Comparison of ENCODE assay signal across 8 cellular contexts in the genomic region with DNA sequence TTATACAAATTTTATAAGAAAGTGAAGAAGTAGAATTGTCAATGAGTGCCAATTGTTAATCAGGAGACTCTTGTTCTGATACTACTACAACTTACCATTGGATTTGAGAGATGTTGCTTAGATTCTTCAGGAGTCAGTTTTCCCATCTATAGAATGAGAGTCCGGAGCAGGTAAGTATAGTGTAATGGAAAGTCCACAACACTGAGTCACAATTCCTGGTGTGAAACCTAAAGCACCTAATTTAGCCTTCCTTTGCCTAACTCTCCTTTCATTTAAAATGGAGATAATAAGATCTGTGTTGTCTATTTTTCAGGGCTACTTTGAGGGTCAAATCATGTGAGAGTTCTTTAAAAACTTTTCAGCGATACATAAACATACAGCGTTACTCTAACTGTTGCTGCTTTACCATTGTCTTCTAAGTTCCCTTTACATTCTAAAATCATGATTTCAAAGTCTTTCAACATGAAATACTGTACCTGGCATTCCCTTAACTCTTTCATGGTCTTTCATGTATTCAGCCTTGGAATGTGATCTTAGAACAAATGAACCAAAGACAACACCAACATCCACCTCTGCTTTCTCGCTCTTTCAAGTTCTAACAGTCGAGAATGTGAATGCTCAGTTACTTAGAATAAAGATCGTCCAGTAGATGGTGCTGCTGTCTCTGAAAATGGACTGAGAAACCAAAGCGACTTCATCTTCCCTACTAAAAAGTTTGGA.
DNase-seq lines count a peak whose midpoint lies in the region; ATAC-seq and TF ChIP-seq lines count a peak whose summit lies in the region.

No MANE protein-coding gene starts in this region.

- H3K27me3 Mint-ChIP-seq in stimulated activated naive CD8-positive, alpha-beta T cell treated with anti-CD3 and anti-CD28 coated beads, Interleukin-15, amount 100 ng/mL, for 72 hours, result peaks cover 31% of the 10 kb centered on the region

- POLR2A ChIA-PET in A673 (lab: Charles Lee; ENCODE audit: low non-redundant PET), result no interaction called here

- TF ChIP-seq CTCF in A673 (conservative IDR thresholded peaks at IDR 0.05; ENCODE audit: low read depth, low read length), result peak; percentile 72
- peak; percentile 50; the same call in 2 of the 3 replicates for TF ChIP-seq CTCF in GM12872 (IDR thresholded peaks at IDR 0.05; ENCODE audit: insufficient read depth, low read depth, low read length)
- TF ChIP-seq CTCF in osteoblast (IDR thresholded peaks at IDR 0.05; ENCODE audit: extremely low read depth, low read depth, low read length), result peak; percentile 58

- in situ Hi-C loops in KBM-7 (cut with MboI; ENCODE audit: low pct_unique_long_range_greater_than_20kb, low sequenced_read_pairs), result no loop called here

- no peak for ATAC-seq in GM18520 (IDR thresholded peaks at IDR 0.05; ENCODE audit: unreplicated experiment)
- ATAC-seq in stimulated activated naive CD8-positive, alpha-beta T cell treated with anti-CD3 and anti-CD28 coated beads, Interleukin-15, amount 100 ng/mL, for 72 hours, result no peak

- H3K4me3 ChIP-seq in A673 (ENCODE audit: low read depth, low read length, poor library complexity, severe bottlenecking), result no peak overlapping the region
- H3K4me3 ChIP-seq in osteoblast (ENCODE audit: insufficient read depth, low read length), result no peak overlapping the region

- no peak overlapping the region for H3K4me2 ChIP-seq in osteoblast (ENCODE audit: insufficient read depth, low read length)

- H3K4me3 Mint-ChIP-seq in stimulated activated naive CD8-positive, alpha-beta T cell treated with anti-CD3 and anti-CD28 coated beads, Interleukin-15, amount 100 ng/mL, for 72 hours, result no peak overlapping the region

- BruUV-seq in A673 (replicated peaks; lab: Mats Ljungman, UMichigan), result no TSS peak

- H4K20me1 ChIP-seq in osteoblast (ENCODE audit: insufficient read depth, low read length), result no peaks in the 10 kb centered on the region

- H2AFZ ChIP-seq in osteoblast (ENCODE audit: low read length), result no peak overlapping the region

- no peaks in the 10 kb centered on the region for H3K4me1 ChIP-seq in A673 (ENCODE audit: insufficient read depth, low read length, poor library complexity, severe bottlenecking)
- no peaks in the 10 kb centered on the region for H3K4me1 ChIP-seq in osteoblast (ENCODE audit: insufficient read depth, low read length)

- H3K9me3 ChIP-seq in A673 (ENCODE audit: low read depth, low read length, poor library complexity, severe bottlenecking) (no peaks in the 10 kb centered on the region), osteoblast (ENCODE audit: low read depth, low read length) (no peaks in the 10 kb centered on the region)

- H3K27ac Mint-ChIP-seq in stimulated activated naive CD8-positive, alpha-beta T cell treated with anti-CD3 and anti-CD28 coated beads, Interleukin-15, amount 100 ng/mL, for 72 hours, result no peak overlapping the region

- CTCF ChIA-PET in A673 (lab: Charles Lee), result no interaction called here

- H3K9me3 Mint-ChIP-seq in stimulated activated naive CD8-positive, alpha-beta T cell treated with anti-CD3 and anti-CD28 coated beads, Interleukin-15, amount 100 ng/mL, for 72 hours, result no peaks in the 10 kb centered on the region

- H3K27ac ChIP-seq in A673 (ENCODE audit: low read depth, low read length, poor library complexity, severe bottlenecking), result no peak overlapping the region
- no peak overlapping the region for H3K27ac ChIP-seq in epithelial cell of prostate
- H3K27ac ChIP-seq in osteoblast (ENCODE audit: low read depth, low read length), result no peak overlapping the region

- intact Hi-C loops in A673 (cut with micrococcal nuclease; ENCODE audit: unreplicated experiment), result loop anchor here (5.0 kb wide), 1 partner anchor 940 kb away; no protein-coding TSS in a partner anchor

- H3K79me2 ChIP-seq in osteoblast (ENCODE audit: insufficient read depth, low read length), result no peaks in the 10 kb centered on the region

- no peaks in the 10 kb centered on the region for H3K36me3 ChIP-seq in A673 (ENCODE audit: insufficient read depth, low read length, poor library complexity, severe bottlenecking)
- H3K36me3 ChIP-seq in osteoblast (ENCODE audit: insufficient read depth, low read length), result no peaks in the 10 kb centered on the region

- H3K4me1 Mint-ChIP-seq in stimulated activated naive CD8-positive, alpha-beta T cell treated with anti-CD3 and anti-CD28 coated beads, Interleukin-15, amount 100 ng/mL, for 72 hours, result no peaks in the 10 kb centered on the region

- peaks cover 17% of the 10 kb centered on the region for H3K27me3 ChIP-seq in A673 (replicated peaks; ENCODE audit: insufficient read depth, low read depth, low read length, poor library complexity)
- peaks cover 4% of the 10 kb centered on the region for H3K27me3 ChIP-seq in osteoblast (ENCODE audit: insufficient read depth, low read length)

- DNase-seq in A673 (ENCODE audit: low spot score) (peak; percentile 65), KBM-7 (peak; percentile 65), OCI-M2 (lab: John Stamatoyannopoulos, UW; ENCODE audit: unreplicated experiment) (peak; percentile 36), epithelial cell of prostate (ENCODE audit: low read depth, low spot score) (peak; percentile 6), osteoblast (ENCODE audit: insufficient read length, low spot score, missing footprints) (peak; percentile 65)
- no peak for DNase-seq in stimulated activated naive CD8-positive, alpha-beta T cell treated with anti-CD3 and anti-CD28 coated beads, Interleukin-15, amount 100 ng/mL, for 72 hours

Comparison
In these comparisons a context has a peak if more than half of its experiments do, and no peak if none do; other contexts are left out.
1. DNase-seq: peak in A673 (single experiment), KBM-7 (single experiment), OCI-M2 (single experiment), epithelial cell of prostate (single experiment) and osteoblast (single experiment); none in stimulated activated naive CD8-positive, alpha-beta T cell treated with anti-CD3 and anti-CD28 coated beads, Interleukin-15, amount 100 ng/mL, for 72 hours (0 of 2).
2. Peak in every context shown above with its lines, with median percentiles within 50 percentile points of each other: CTCF ChIP-seq.